8 cellular contexts compared by ENCODE assay signal in the genomic region with DNA sequence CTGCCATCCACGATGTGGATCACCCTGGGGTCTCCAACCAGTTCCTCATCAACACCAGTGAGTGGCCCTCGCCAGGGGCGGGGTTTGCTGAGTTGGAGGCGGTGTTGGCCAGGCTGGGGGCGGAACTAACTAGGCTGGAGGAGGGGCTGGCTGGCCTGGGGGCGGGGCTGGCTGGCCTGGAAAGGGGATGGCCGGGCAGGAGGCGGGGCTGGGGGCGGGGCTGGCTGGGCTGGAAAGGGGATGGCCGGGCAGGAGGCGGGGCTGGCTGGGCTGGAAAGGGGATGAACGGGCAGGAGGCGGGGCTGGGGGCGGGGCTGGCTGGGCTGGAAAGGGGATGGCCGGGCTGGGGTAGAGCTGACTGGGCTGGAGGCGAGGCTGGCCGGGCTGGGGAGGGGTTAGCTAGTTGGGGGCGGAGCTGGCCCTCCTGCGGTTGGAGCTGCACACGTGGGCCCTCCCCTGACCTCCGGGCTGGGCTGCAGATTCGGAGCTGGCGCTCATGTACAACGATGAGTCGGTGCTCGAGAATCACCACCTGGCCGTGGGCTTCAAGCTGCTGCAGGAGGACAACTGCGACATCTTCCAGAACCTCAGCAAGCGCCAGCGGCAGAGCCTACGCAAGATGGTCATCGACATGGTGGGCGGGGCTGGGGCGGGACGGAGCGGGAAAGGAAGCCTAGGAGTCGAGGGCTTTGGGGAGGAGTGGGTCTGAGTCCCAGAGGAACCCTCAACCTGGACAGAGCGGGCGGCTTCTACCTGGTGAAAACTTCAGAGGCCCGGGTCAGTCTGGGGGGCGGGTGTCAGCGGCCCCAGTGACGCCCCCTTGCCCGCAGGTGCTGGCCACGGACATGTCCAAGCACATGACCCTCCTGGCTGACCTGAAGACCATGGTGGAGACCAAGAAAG. TPM values are rescaled to one million over a fixed set of nuclear protein-coding genes. Genes with fewer than 3 reads are reported as not detected.
DNase-seq lines count a peak whose midpoint lies in the region; ATAC-seq, FAIRE-seq and TF ChIP-seq lines count a peak whose summit lies in the region.

No MANE protein-coding gene starts in this region.

- H3K4me3 Mint-ChIP-seq in activated naive CD8-positive, alpha-beta T cell treated with anti-CD3 and anti-CD28 coated beads, Interleukin-2, amount 10 ng/mL, durations not matched to agents 7 days and 5 days, result peak overlapping the region; percentile 35

- H3K4me1 Mint-ChIP-seq in activated naive CD8-positive, alpha-beta T cell treated with anti-CD3 and anti-CD28 coated beads, Interleukin-2, amount 10 ng/mL, durations not matched to agents 7 days and 5 days, result peaks cover 8% of the 10 kb centered on the region

- H3K27me3 Mint-ChIP-seq in activated naive CD8-positive, alpha-beta T cell treated with anti-CD3 and anti-CD28 coated beads, Interleukin-2, amount 10 ng/mL, durations not matched to agents 7 days and 5 days, result no peaks in the 10 kb centered on the region

- FAIRE-seq in pancreas (lab: Jason Lieb, UNC), result no peak

- H3K9me3 ChIP-seq in HUES48 (ENCODE audit: control insufficient read depth, insufficient read depth, low read length) (no peaks in the 10 kb centered on the region), pancreas (no peaks in the 10 kb centered on the region), thymus (ENCODE audit: control insufficient read depth) (no peaks in the 10 kb centered on the region)

- ATAC-seq in GM19455 (IDR thresholded peaks at IDR 0.05; ENCODE audit: unreplicated experiment) (peak; percentile 66), Right ventricle myocardium superior (ENCODE audit: poor library complexity) (peak; percentile 95), pancreas (peak; percentile 86 to 96 (median 94))
- ATAC-seq in activated naive CD8-positive, alpha-beta T cell treated with anti-CD3 and anti-CD28 coated beads, Interleukin-2, amount 10 ng/mL, durations not matched to agents 7 days and 5 days (ENCODE audit: low read depth), result peak; percentile 91

- WGBS in pancreas, 2 donors, result 31 to 42% methylated on average over 35 to 45 of the region's 45 CpGs
- 6% methylated on average over 45 of the region's 45 CpGs for WGBS in thymus

- peak overlapping the region; percentile 51 for H3K27ac ChIP-seq in HUES48 (ENCODE audit: low read depth, low read length)
- no peak overlapping the region for H3K27ac ChIP-seq in pancreas
- peak overlapping the region; percentile 42 for H3K27ac ChIP-seq in thymus (ENCODE audit: low read depth)

- peaks cover 13% of the 10 kb centered on the region for H3K36me3 Mint-ChIP-seq in activated naive CD8-positive, alpha-beta T cell treated with anti-CD3 and anti-CD28 coated beads, Interleukin-2, amount 10 ng/mL, durations not matched to agents 7 days and 5 days

- TF ChIP-seq CTCF in BJ (IDR thresholded peaks at IDR 0.05; ENCODE audit: insufficient read depth, low read depth, low read length) (no peak), pancreas (IDR thresholded peaks at IDR 0.05) (no peak)

- POLR2A ChIA-PET in BJ (lab: Charles Lee), result interaction anchor here (0.6 to 0.7 kb wide), 2 partner anchors 20 to 1629 kb away, joined by 4 to 34 read pairs; no protein-coding TSS in a partner anchor
- POLR2A ChIA-PET in activated naive CD8-positive, alpha-beta T cell treated with anti-CD3 and anti-CD28 coated beads, Interleukin-2, amount 10 ng/mL, durations not matched to agents 7 days and 5 days (lab: Charles Lee), result interaction anchor here (0.6 kb wide), 1 partner anchor 194 kb away, joined by 3 read pairs; no protein-coding TSS in a partner anchor

- H3K27me3 ChIP-seq in BJ (ENCODE audit: control insufficient read depth, insufficient read depth, low read length) (no peaks in the 10 kb centered on the region), HUES48 (ENCODE audit: control insufficient read depth, insufficient read depth, low read length) (peaks cover 3% of the 10 kb centered on the region; the same call in 1 of the 2 replicates), pancreas (no peaks in the 10 kb centered on the region), thymus (ENCODE audit: control insufficient read depth, insufficient read depth) (peaks cover 2% of the 10 kb centered on the region)

- intact Hi-C loops in Right ventricle myocardium superior (cut with DNase I) (no loop called here), pancreas (cut with DNase I) (no loop called here)

- DNase-seq in BJ (ENCODE audit: low read depth) (peak; percentile 64), SKM-1 (lab: John Stamatoyannopoulos, UW; ENCODE audit: unreplicated experiment) (peak; percentile 71), Right ventricle myocardium superior (peak; percentile 94), pancreas (peak; percentile 88 to 95 (median 91))
- DNase-seq in activated naive CD8-positive, alpha-beta T cell treated with anti-CD3 and anti-CD28 coated beads, Interleukin-2, amount 10 ng/mL, durations not matched to agents 7 days and 5 days, result peak; percentile 89

- H3K4me3 ChIP-seq in BJ (ENCODE audit: low read depth, low read length) (peak overlapping the region; percentile 38), HUES48 (ENCODE audit: low read depth, low read length) (peak overlapping the region; percentile 84), pancreas (peak overlapping the region in 1 of 4 donors; percentile 17), thymus (ENCODE audit: low read length) (peak overlapping the region; percentile 21)

- H3K4me1 ChIP-seq in HUES48 (ENCODE audit: control insufficient read depth, insufficient read depth, low read length) (no peaks in the 10 kb centered on the region), pancreas (no peaks in the 10 kb centered on the region), thymus (ENCODE audit: control insufficient read depth, insufficient read depth, low read length) (peaks cover 7% of the 10 kb centered on the region)

- CTCF ChIA-PET in BJ (lab: Yijun Ruan, JAX), result interaction anchor here (0.7 to 1.1 kb wide), 2 partner anchors 17 to 727 kb away, joined by 3 read pairs; no protein-coding TSS in a partner anchor

- peaks cover 9% of the 10 kb centered on the region for H3K36me3 ChIP-seq in BJ (ENCODE audit: control insufficient read depth, insufficient read depth, low read length)
- H3K36me3 ChIP-seq in HUES48 (ENCODE audit: control insufficient read depth, insufficient read depth, low read length), result no peaks in the 10 kb centered on the region
- H3K36me3 ChIP-seq in pancreas, result peaks cover 0 to 4% (median 0%) of the 10 kb centered on the region in 3 donors
- no peaks in the 10 kb centered on the region for H3K36me3 ChIP-seq in thymus (ENCODE audit: control insufficient read depth, insufficient read depth)

- H3K9me3 Mint-ChIP-seq in activated naive CD8-positive, alpha-beta T cell treated with anti-CD3 and anti-CD28 coated beads, Interleukin-2, amount 10 ng/mL, durations not matched to agents 7 days and 5 days, result no peaks in the 10 kb centered on the region

- no peak overlapping the region for H3K27ac Mint-ChIP-seq in activated naive CD8-positive, alpha-beta T cell treated with anti-CD3 and anti-CD28 coated beads, Interleukin-2, amount 10 ng/mL, durations not matched to agents 7 days and 5 days

- peak overlapping the region; percentile 56; the same call in 1 of the 2 replicates for H3K9ac ChIP-seq in HUES48 (ENCODE audit: low read depth, low read length)

RNA-seq across cellular contexts. Expression of a gene that starts 41.0 kb away (rescaled TPM):
- polyA plus RNA-seq in BJ (2011; rRNA removed), result 3.4 and 4.2 TPM in 2 replicates
- 11.1 and 15.9 TPM in 2 replicates for polyA minus RNA-seq in BJ (2011; rRNA and poly(A)+ RNA removed)
- total RNA-seq in activated naive CD8-positive, alpha-beta T cell treated with anti-CD3 and anti-CD28 coated beads, Interleukin-2, amount 10 ng/mL, durations not matched to agents 7 days and 5 days, result 10 to 100 TPM; 28.2 to 29.2 TPM
- total RNA-seq in Right ventricle myocardium superior, result 36.8 TPM
- total RNA-seq in pancreas, result 10 to 100 TPM in 4 of 6 donors, 1 to 10 TPM in 2; 6.6 to 12.6 (median 11.2) TPM
- 1 to 10 TPM; 5.0 to 8.5 TPM for polyA plus RNA-seq in pancreas
- 4.8 TPM for polyA plus RNA-seq in thymus

RNA-seq across cellular contexts. Expression of a gene that starts 41.9 kb away (rescaled TPM):
- 47.3 and 114 TPM in 2 replicates for polyA plus RNA-seq in BJ (2011; rRNA removed)
- polyA minus RNA-seq in BJ (2011; rRNA and poly(A)+ RNA removed), result 73.1 and 104 TPM in 2 replicates
- 10 to 100 TPM; 82.2 to 82.7 TPM for total RNA-seq in activated naive CD8-positive, alpha-beta T cell treated with anti-CD3 and anti-CD28 coated beads, Interleukin-2, amount 10 ng/mL, durations not matched to agents 7 days and 5 days
- total RNA-seq in Right ventricle myocardium superior, result 78.3 TPM
- total RNA-seq in pancreas, result 10 to 100 TPM; 25.2 to 36.4 (median 32.3) TPM
- polyA plus RNA-seq in pancreas, result 10 to 100 TPM; 40.9 to 48.6 TPM
- 59.5 TPM for polyA plus RNA-seq in thymus

RNA-seq across cellular contexts. Expression of a gene that starts 55.9 kb away (rescaled TPM):
- 0.23 and 0.40 TPM in 2 replicates for polyA plus RNA-seq in BJ (2011; rRNA removed)
- polyA minus RNA-seq in BJ (2011; rRNA and poly(A)+ RNA removed), result 0.14 and 0.21 TPM in 2 replicates
- 1 to 10 TPM; 3.3 to 4.7 TPM for total RNA-seq in activated naive CD8-positive, alpha-beta T cell treated with anti-CD3 and anti-CD28 coated beads, Interleukin-2, amount 10 ng/mL, durations not matched to agents 7 days and 5 days
- 0.13 TPM for total RNA-seq in Right ventricle myocardium superior
- 1 to 10 TPM in 2 of 6 donors, under 1 TPM in 4; 0.32 to 1.3 (median 0.63) TPM for total RNA-seq in pancreas
- polyA plus RNA-seq in pancreas, result under 1 TPM; 0.21 to 0.38 TPM
- polyA plus RNA-seq in thymus, result 4.2 TPM

RNA-seq across cellular contexts. Expression of a gene that starts 58.0 kb away (rescaled TPM):
- 361 and 429 TPM in 2 replicates for polyA plus RNA-seq in BJ (2011; rRNA removed)
- 100 and 134 TPM in 2 replicates for polyA minus RNA-seq in BJ (2011; rRNA and poly(A)+ RNA removed)
- 100 to 1,000 TPM; 242 to 248 TPM for total RNA-seq in activated naive CD8-positive, alpha-beta T cell treated with anti-CD3 and anti-CD28 coated beads, Interleukin-2, amount 10 ng/mL, durations not matched to agents 7 days and 5 days
- total RNA-seq in Right ventricle myocardium superior, result 146 TPM
- 10 to 100 TPM; 41.3 to 61.0 (median 48.5) TPM for total RNA-seq in pancreas
- 100 to 1,000 TPM; 226 to 266 TPM for polyA plus RNA-seq in pancreas
- 313 TPM for polyA plus RNA-seq in thymus

Comparison
In these comparisons a context has a peak if more than half of its experiments do, and no peak if none do; other contexts are left out.
1. H3K27ac ChIP-seq: peak in HUES48 (single experiment) and thymus (single experiment); none in pancreas (0 of 4).
2. Peak in every context shown above with its lines, with median percentiles within 50 percentile points of each other: DNase-seq and ATAC-seq.